13 cellular contexts compared by ENCODE assay signal in genomic region chr11:43376594-43376993, GRCh38. TPM values are rescaled to one million over a fixed set of nuclear protein-coding genes. Genes with fewer than 3 reads are reported as not detected.
DNase-seq lines count a peak whose midpoint lies in the region; ATAC-seq and TF ChIP-seq lines count a peak whose summit lies in the region.
"Had no signal": no experiment of that assay in that cellular context is flagged by ENCODE, and none has a peak within 500 bp of the region (broad histone marks: within the 10 kb centered on the region; RNA-seq: fewer than 3 reads in every experiment).

No MANE protein-coding gene starts in this region.

- CTCF ChIA-PET in activated CD4-positive, alpha-beta T cell treated with anti-CD3 and anti-CD28 coated beads for 36 hours (lab: Charles Lee) = no interaction called here

- ATAC-seq in activated CD4-positive, alpha-beta T cell treated with anti-CD3 and anti-CD28 coated beads for 36 hours = peak; percentile 63
- ATAC-seq in stimulated activated effector memory CD8-positive, alpha-beta T cell treated with anti-CD3 and anti-CD28 coated beads, Interleukin-12 subunit alpha, Interleukin-12 subunit beta, amount 100 ng/mL, for 72 hours = peak; percentile 49
- no peak for ATAC-seq in HG02852 (IDR thresholded peaks at IDR 0.05; ENCODE audit: unreplicated experiment)
- ATAC-seq: stimulated activated memory B cell treated with anti-CD40 and anti-IgM and Interleukin-4, amounts not matched to agents 10 μg/mL and 1 μg/mL and 100 μg/mL, for 72 hours had no signal

- intact Hi-C loops in activated CD4-positive, alpha-beta T cell treated with anti-CD3 and anti-CD28 coated beads for 36 hours (cut with DNase I, micrococcal nuclease) = no loop called here

- POLR2A ChIA-PET in activated CD4-positive, alpha-beta T cell treated with anti-CD3 and anti-CD28 coated beads for 36 hours (lab: Charles Lee) = no interaction called here

- TF ChIP-seq CTCF in fibroblast of pulmonary artery (IDR thresholded peaks at IDR 0.05; ENCODE audit: low read length, missing control alignments) = no peak

- no peak overlapping the region for H3K4me3 Mint-ChIP-seq in activated CD4-positive, alpha-beta T cell treated with anti-CD3 and anti-CD28 coated beads for 36 hours
- H3K4me3 Mint-ChIP-seq in stimulated activated effector memory CD8-positive, alpha-beta T cell treated with anti-CD3 and anti-CD28 coated beads, Interleukin-12 subunit alpha, Interleukin-12 subunit beta, amount 100 ng/mL, for 72 hours = no peak overlapping the region
- H3K4me3 Mint-ChIP-seq: activated naive CD4-positive, alpha-beta T cell treated with anti-CD3 and anti-CD28 coated beads for 36 hours; dendritic cell treated with granulocyte-macrophage colony-stimulating factor and Interleukin-4, amounts not matched to agents 40 ng/mL and 50 ng/mL, for 4 days; stimulated activated memory B cell treated with anti-CD40 and anti-IgM and Interleukin-4, amounts not matched to agents 10 μg/mL and 1 μg/mL and 100 μg/mL, for 72 hours had no signal

- H3K27ac Mint-ChIP-seq in activated CD4-positive, alpha-beta T cell treated with anti-CD3 and anti-CD28 coated beads for 36 hours = no peak overlapping the region
- H3K27ac Mint-ChIP-seq in stimulated activated effector memory CD8-positive, alpha-beta T cell treated with anti-CD3 and anti-CD28 coated beads, Interleukin-12 subunit alpha, Interleukin-12 subunit beta, amount 100 ng/mL, for 72 hours = no peak overlapping the region
- H3K27ac Mint-ChIP-seq: activated naive CD4-positive, alpha-beta T cell treated with anti-CD3 and anti-CD28 coated beads for 36 hours; dendritic cell treated with granulocyte-macrophage colony-stimulating factor and Interleukin-4, amounts not matched to agents 40 ng/mL and 50 ng/mL, for 4 days; stimulated activated memory B cell treated with anti-CD40 and anti-IgM and Interleukin-4, amounts not matched to agents 10 μg/mL and 1 μg/mL and 100 μg/mL, for 72 hours had no signal

- peaks cover 15% of the 10 kb centered on the region for H3K4me1 Mint-ChIP-seq in activated CD4-positive, alpha-beta T cell treated with anti-CD3 and anti-CD28 coated beads for 36 hours
- peaks cover 15% of the 10 kb centered on the region for H3K4me1 Mint-ChIP-seq in stimulated activated effector memory CD8-positive, alpha-beta T cell treated with anti-CD3 and anti-CD28 coated beads, Interleukin-12 subunit alpha, Interleukin-12 subunit beta, amount 100 ng/mL, for 72 hours

- DNase-seq in activated CD4-positive, alpha-beta T cell treated with anti-CD3 and anti-CD28 coated beads for 36 hours = no peak
- DNase-seq in activated CD4-positive, alpha-beta T cell treated with anti-CD3 and anti-CD28 coated beads, Interleukin-2, amount 50 U/mL, for 4 hours = no peak
- DNase-seq in RKO (ENCODE audit: low spot score) (peak; percentile 87), fibroblast of pulmonary artery (ENCODE audit: low read depth) (peak; percentile 81), NCI-H526 treated with DMSO at 0.1 percent for 48 hours (lab: John Stamatoyannopoulos, UW) (no peak), inferior parietal cortex (ENCODE audit: extremely low spot score) (no peak)
- no peak for DNase-seq in stimulated activated effector memory CD8-positive, alpha-beta T cell treated with anti-CD3 and anti-CD28 coated beads, Interleukin-12 subunit alpha, Interleukin-12 subunit beta, amount 100 ng/mL, for 72 hours (ENCODE audit: low spot score in 2 of 2)
- DNase-seq: activated CD4-positive, CD25-positive, alpha-beta regulatory T cell treated with anti-CD3 and anti-CD28 coated beads, Interleukin-2, amount 50 U/mL, for 72 hours; activated naive CD4-positive, alpha-beta T cell treated with anti-CD3 and anti-CD28 coated beads for 36 hours; KG1 had no signal

- peaks cover 28% of the 10 kb centered on the region for H3K36me3 Mint-ChIP-seq in activated CD4-positive, alpha-beta T cell treated with anti-CD3 and anti-CD28 coated beads for 36 hours (ENCODE audit: low read depth)
- H3K36me3 Mint-ChIP-seq in stimulated activated effector memory CD8-positive, alpha-beta T cell treated with anti-CD3 and anti-CD28 coated beads, Interleukin-12 subunit alpha, Interleukin-12 subunit beta, amount 100 ng/mL, for 72 hours = peaks cover 48% of the 10 kb centered on the region

- H3K9me3 Mint-ChIP-seq in activated CD4-positive, alpha-beta T cell treated with anti-CD3 and anti-CD28 coated beads for 36 hours (ENCODE audit: low read depth) = no peaks in the 10 kb centered on the region
- H3K9me3 Mint-ChIP-seq in stimulated activated effector memory CD8-positive, alpha-beta T cell treated with anti-CD3 and anti-CD28 coated beads, Interleukin-12 subunit alpha, Interleukin-12 subunit beta, amount 100 ng/mL, for 72 hours = no peaks in the 10 kb centered on the region
- H3K9me3 Mint-ChIP-seq: activated naive CD4-positive, alpha-beta T cell treated with anti-CD3 and anti-CD28 coated beads for 36 hours; dendritic cell treated with granulocyte-macrophage colony-stimulating factor and Interleukin-4, amounts not matched to agents 40 ng/mL and 50 ng/mL, for 4 days; stimulated activated memory B cell treated with anti-CD40 and anti-IgM and Interleukin-4, amounts not matched to agents 10 μg/mL and 1 μg/mL and 100 μg/mL, for 72 hours had no signal

- no peak overlapping the region for H3K4me3 ChIP-seq in fibroblast of pulmonary artery (replicated peaks; ENCODE audit: low read depth, low read length)

- no peaks in the 10 kb centered on the region for H3K27me3 Mint-ChIP-seq in activated CD4-positive, alpha-beta T cell treated with anti-CD3 and anti-CD28 coated beads for 36 hours
- H3K27me3 Mint-ChIP-seq: dendritic cell treated with granulocyte-macrophage colony-stimulating factor and Interleukin-4, amounts not matched to agents 40 ng/mL and 50 ng/mL, for 4 days; stimulated activated memory B cell treated with anti-CD40 and anti-IgM and Interleukin-4, amounts not matched to agents 10 μg/mL and 1 μg/mL and 100 μg/mL, for 72 hours had no signal

RNA-seq across cellular contexts. Expression of gene TTC17, which starts 17.9 kb away (rescaled TPM):
- total RNA-seq in activated CD4-positive, alpha-beta T cell treated with anti-CD3 and anti-CD28 coated beads for 36 hours = 10 to 100 TPM; 50.0 to 57.9 TPM

Comparison
In these comparisons a context has a peak if more than half of its experiments do, and no peak if none do; other contexts are left out.
1. DNase-seq: peak in RKO (single experiment) and fibroblast of pulmonary artery (single experiment); none in activated CD4-positive, alpha-beta T cell treated with anti-CD3 and anti-CD28 coated beads for 36 hours (single experiment), activated CD4-positive, alpha-beta T cell treated with anti-CD3 and anti-CD28 coated beads, Interleukin-2, amount 50 U/mL, for 4 hours (0 of 2), stimulated activated effector memory CD8-positive, alpha-beta T cell treated with anti-CD3 and anti-CD28 coated beads, Interleukin-12 subunit alpha, Interleukin-12 subunit beta, amount 100 ng/mL, for 72 hours (0 of 2), NCI-H526 treated with DMSO at 0.1 percent for 48 hours (single experiment) and inferior parietal cortex (single experiment).